In the genomic region with DNA sequence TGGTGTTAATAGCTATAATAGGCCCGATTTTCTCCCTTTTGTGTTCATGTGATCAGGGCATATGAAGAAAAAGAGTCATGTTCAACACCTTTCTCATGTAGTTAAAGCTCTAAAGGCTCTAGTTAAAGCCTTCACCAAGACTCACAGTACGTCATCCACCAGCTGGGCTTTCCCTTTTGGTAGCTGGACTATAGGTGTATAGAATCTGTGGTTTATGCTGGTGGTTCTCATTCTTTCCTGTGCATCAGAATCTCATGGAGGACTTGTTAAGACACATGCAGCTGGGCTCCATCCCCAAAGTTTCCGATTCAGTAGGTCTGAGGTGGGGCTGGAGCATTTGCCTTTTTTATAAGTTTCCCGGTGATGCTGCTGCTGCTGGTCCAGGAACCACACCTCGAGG, we compare ENCODE assay signal across 21 cellular contexts. TPM values are rescaled to one million over a fixed set of nuclear protein-coding genes. Genes with fewer than 3 reads are reported as not detected.
A peak's percentile ranks its signal among the peaks of the same experiment; 100 is the strongest.
DNase-seq lines count a peak whose midpoint lies in the region; ATAC-seq and TF ChIP-seq lines count a peak whose summit lies in the region.
"Had no signal": no experiment of that assay in that cellular context is flagged by ENCODE, and none has a peak within 500 bp of the region (broad histone marks: within the 10 kb centered on the region; RNA-seq: fewer than 3 reads in every experiment).

No MANE protein-coding gene starts in this region.

- H3K27me3 ChIP-seq in lower lobe of right lung (ENCODE audit: low read depth) (no peaks in the 10 kb centered on the region), PC-3 (ENCODE audit: low read length) (no peaks in the 10 kb centered on the region)
- H3K27me3 ChIP-seq: BLaER1 had no signal

- no peak overlapping the region for H2AFZ ChIP-seq in PC-3 (ENCODE audit: low read length)
- H2AFZ ChIP-seq: GM23338 had no signal

- no peaks in the 10 kb centered on the region for H3F3A ChIP-seq in PC-3 (ENCODE audit: low read length, unreplicated experiment)

- CTCF ChIA-PET in PC-3 (lab: Charles Lee), result no interaction called here

- no peaks in the 10 kb centered on the region for H3K4me1 Mint-ChIP-seq in activated naive CD8-positive, alpha-beta T cell treated with anti-CD3 and anti-CD28 coated beads, Interleukin-2, amount 50 U/mL, for 24 hours
- H3K4me1 Mint-ChIP-seq in activated naive CD8-positive, alpha-beta T cell treated with anti-CD3 and anti-CD28 coated beads for 36 hours, result no peaks in the 10 kb centered on the region
- H3K4me1 Mint-ChIP-seq in CD14-positive monocyte, result peaks cover 11% of the 10 kb centered on the region
- H3K4me1 Mint-ChIP-seq: CD4-positive, CD25-positive, alpha-beta regulatory T cell; GM23338 had no signal

- no peaks in the 10 kb centered on the region for H3K9me2 ChIP-seq in PC-3 (replicated peaks; ENCODE audit: low read length)

- peaks cover 6% of the 10 kb centered on the region for H3K27me3 Mint-ChIP-seq in activated naive CD8-positive, alpha-beta T cell treated with anti-CD3 and anti-CD28 coated beads, Interleukin-2, amount 50 U/mL, for 24 hours
- no peaks in the 10 kb centered on the region for H3K27me3 Mint-ChIP-seq in activated naive CD8-positive, alpha-beta T cell treated with anti-CD3 and anti-CD28 coated beads for 36 hours
- H3K27me3 Mint-ChIP-seq in CD14-positive monocyte (ENCODE audit: low read depth in 3 of 3), result peaks cover 0 to 1% (median 0%) of the 10 kb centered on the region in 3 donors

- intact Hi-C loops in lower lobe of right lung (cut with DNase I), result no loop called here
- intact Hi-C loops in CD14-positive monocyte (cut with micrococcal nuclease), result no loop called here
- intact Hi-C loops in PC-3 (cut with micrococcal nuclease), result no loop called here

- no peak overlapping the region for H3K4me2 ChIP-seq in PC-3 (ENCODE audit: low read length)
- H3K4me2 ChIP-seq: BLaER1, GM23338 had no signal

- H3K9me3 ChIP-seq in lower lobe of right lung (no peaks in the 10 kb centered on the region), PC-3 (ENCODE audit: low read length) (no peaks in the 10 kb centered on the region)
- H3K9me3 ChIP-seq: BLaER1 had no signal

- BruUV-seq in PC-3 (replicated peaks; lab: Mats Ljungman, UMichigan), result no TSS peak

- no peak for DNase-seq in activated naive CD8-positive, alpha-beta T cell treated with anti-CD3 and anti-CD28 coated beads, Interleukin-2, amount 50 U/mL, for 24 hours
- DNase-seq in activated naive CD8-positive, alpha-beta T cell treated with anti-CD3 and anti-CD28 coated beads for 36 hours, result no peak
- DNase-seq in lower lobe of right lung, result no peak
- no peak for DNase-seq in CD14-positive monocyte (ENCODE audit: low spot score)
- DNase-seq in PC-3, result no peak
- DNase-seq: AML-193; Calu3; CD4-positive, CD25-positive, alpha-beta regulatory T cell; DMS 273 treated with DMSO at 0.1 percent for 48 hours; H7; IMR-90; Kasumi-1; KBM-7 had no signal

- H3K4me1 ChIP-seq in lower lobe of right lung (no peaks in the 10 kb centered on the region), PC-3 (ENCODE audit: insufficient read depth, low read length) (peaks cover 3% of the 10 kb centered on the region; the same call in 1 of the 2 replicates)
- H3K4me1 ChIP-seq: BLaER1 had no signal

- TF ChIP-seq CTCF in lower lobe of right lung (IDR thresholded peaks at IDR 0.05) (no peak), CD14-positive monocyte (IDR thresholded peaks at IDR 0.05) (no peak), PC-3 (conservative IDR thresholded peaks at IDR 0.05; ENCODE audit: low read depth, low read length) (no peak)

- H3K9ac ChIP-seq in PC-3 (ENCODE audit: low read length), result no peak overlapping the region
- H3K9ac ChIP-seq: BLaER1 had no signal

- no peak overlapping the region for H3K27ac Mint-ChIP-seq in activated naive CD8-positive, alpha-beta T cell treated with anti-CD3 and anti-CD28 coated beads, Interleukin-2, amount 50 U/mL, for 24 hours
- H3K27ac Mint-ChIP-seq in activated naive CD8-positive, alpha-beta T cell treated with anti-CD3 and anti-CD28 coated beads for 36 hours, result no peak overlapping the region
- no peak overlapping the region for H3K27ac Mint-ChIP-seq in CD14-positive monocyte
- H3K27ac Mint-ChIP-seq: CD4-positive, CD25-positive, alpha-beta regulatory T cell; GM23338 had no signal

- no peaks in the 10 kb centered on the region for H4K20me1 ChIP-seq in PC-3 (ENCODE audit: low read length)
- H4K20me1 ChIP-seq: BLaER1 had no signal

- H3K4me3 ChIP-seq in lower lobe of right lung, result no peak overlapping the region
- H3K4me3 ChIP-seq in PC-3 (ENCODE audit: low read length), result no peak overlapping the region
- H3K4me3 ChIP-seq: BLaER1, GM23338 had no signal

- H3K79me2 ChIP-seq in PC-3 (ENCODE audit: low read length), result no peaks in the 10 kb centered on the region

- peak; percentile 43 for ATAC-seq in activated naive CD8-positive, alpha-beta T cell treated with anti-CD3 and anti-CD28 coated beads, Interleukin-2, amount 50 U/mL, for 24 hours
- ATAC-seq in GM18907 (IDR thresholded peaks at IDR 0.05; ENCODE audit: unreplicated experiment) (peak; percentile 78), HG02870 (IDR thresholded peaks at IDR 0.05; ENCODE audit: unreplicated experiment) (peak; percentile 49), lower lobe of right lung (no peak), GM18517 (IDR thresholded peaks at IDR 0.05; ENCODE audit: unreplicated experiment) (no peak), PC-3 (no peak)
- ATAC-seq: GM23338 had no signal

- POLR2A ChIA-PET in PC-3 (lab: Charles Lee; ENCODE audit: unreplicated experiment), result no interaction called here

- no peak overlapping the region for H3K4me3 Mint-ChIP-seq in activated naive CD8-positive, alpha-beta T cell treated with anti-CD3 and anti-CD28 coated beads, Interleukin-2, amount 50 U/mL, for 24 hours
- no peak overlapping the region for H3K4me3 Mint-ChIP-seq in activated naive CD8-positive, alpha-beta T cell treated with anti-CD3 and anti-CD28 coated beads for 36 hours
- no peak overlapping the region for H3K4me3 Mint-ChIP-seq in CD14-positive monocyte
- H3K4me3 Mint-ChIP-seq: CD4-positive, CD25-positive, alpha-beta regulatory T cell; GM23338 had no signal

- no peaks in the 10 kb centered on the region for H3K9me3 Mint-ChIP-seq in activated naive CD8-positive, alpha-beta T cell treated with anti-CD3 and anti-CD28 coated beads, Interleukin-2, amount 50 U/mL, for 24 hours
- H3K9me3 Mint-ChIP-seq in activated naive CD8-positive, alpha-beta T cell treated with anti-CD3 and anti-CD28 coated beads for 36 hours, result no peaks in the 10 kb centered on the region
- no peaks in the 10 kb centered on the region for H3K9me3 Mint-ChIP-seq in CD14-positive monocyte
- H3K9me3 Mint-ChIP-seq: CD4-positive, CD25-positive, alpha-beta regulatory T cell; GM23338 had no signal

- H3K36me3 ChIP-seq in lower lobe of right lung (no peaks in the 10 kb centered on the region), PC-3 (ENCODE audit: low read depth, low read length) (no peaks in the 10 kb centered on the region)
- H3K36me3 ChIP-seq: BLaER1 had no signal

- H3K27ac ChIP-seq in lower lobe of right lung (no peak overlapping the region), PC-3 (ENCODE audit: low read length) (no peak overlapping the region)
- H3K27ac ChIP-seq: 22Rv1, BLaER1 had no signal

- no peaks in the 10 kb centered on the region for H3K36me3 Mint-ChIP-seq in activated naive CD8-positive, alpha-beta T cell treated with anti-CD3 and anti-CD28 coated beads, Interleukin-2, amount 50 U/mL, for 24 hours (ENCODE audit: low read depth)
- H3K36me3 Mint-ChIP-seq in activated naive CD8-positive, alpha-beta T cell treated with anti-CD3 and anti-CD28 coated beads for 36 hours, result no peaks in the 10 kb centered on the region
- H3K36me3 Mint-ChIP-seq in CD14-positive monocyte, result no peaks in the 10 kb centered on the region
- H3K36me3 Mint-ChIP-seq: CD4-positive, CD25-positive, alpha-beta regulatory T cell had no signal

RNA-seq across cellular contexts. Expression of a gene that starts 31.0 kb away (rescaled TPM):
- under 1 TPM; 0.28 to 0.47 TPM for total RNA-seq in activated naive CD8-positive, alpha-beta T cell treated with anti-CD3 and anti-CD28 coated beads for 36 hours
- total RNA-seq in lower lobe of right lung (9.0 TPM), PC-3 (2014; rRNA removed) (0.17 and 1.1 TPM in 2 replicates)
- polyA plus RNA-seq in CD14-positive monocyte, result under 1 TPM in 1 of 2 donors, not detected in 1; 0.14 TPM
- total RNA-seq: HT-29, IMR-90 had no signal
- polyA plus RNA-seq: IMR-90 had no signal

RNA-seq across cellular contexts. Expression of a gene that starts 48.1 kb away (rescaled TPM):
- total RNA-seq in activated naive CD8-positive, alpha-beta T cell treated with anti-CD3 and anti-CD28 coated beads for 36 hours, result 1 to 10 TPM; 1.2 to 1.4 TPM
- 0.21 TPM for total RNA-seq in lower lobe of right lung
- not detected for polyA plus RNA-seq in CD14-positive monocyte
- 0.04 TPM in 1 of 2 replicates, not detected in the other for total RNA-seq in PC-3 (2014; rRNA removed)
- total RNA-seq: A673, IMR-90 had no signal
- polyA plus RNA-seq: IMR-90 had no signal

RNA-seq across cellular contexts. Expression of a gene that starts 56.6 kb away (rescaled TPM):
- 10 to 100 TPM; 79.5 to 85.9 TPM for total RNA-seq in activated naive CD8-positive, alpha-beta T cell treated with anti-CD3 and anti-CD28 coated beads for 36 hours
- total RNA-seq in lower lobe of right lung (54.4 TPM), PC-3 (2014; rRNA removed) (102 and 159 TPM in 2 replicates)
- polyA plus RNA-seq in CD14-positive monocyte, result 10 to 100 TPM; 81.6 to 83.6 TPM

Comparison
In these comparisons a context has a peak if more than half of its experiments do, and no peak if none do; other contexts are left out.
1. ATAC-seq: peak in activated naive CD8-positive, alpha-beta T cell treated with anti-CD3 and anti-CD28 coated beads, Interleukin-2, amount 50 U/mL, for 24 hours (single experiment), GM18907 (single experiment) and HG02870 (single experiment); none in lower lobe of right lung (0 of 2), GM18517 (single experiment) and PC-3 (single experiment).